In genomic region chr1:100037665-100038400, GRCh38 we compare ENCODE assay signal across 1 cellular context.
A peak's percentile ranks its signal among the peaks of the same experiment; 100 is the strongest.
TF ChIP-seq lines count a peak whose summit lies in the region.

No MANE protein-coding gene starts in this region.

TF ChIP-seq in HepG2, 621 proteins besides CTCF, POLR2A, EP300 and RAD21 (continued from another document and continues in another):
- TF ChIP-seq ZNF580 (CRISPR knock-in tag; IDR thresholded peaks at IDR 0.05; ENCODE audit: borderline replicate concordance, low read depth) (0 out of 2 replicates have a peak, but pooled peaks have one; percentile 34), ZFX (CRISPR knock-in tag; IDR thresholded peaks at IDR 0.05; ENCODE audit: low read depth) (peak; percentile 87), BORCS8-MEF2B (CRISPR knock-in tag; IDR thresholded peaks at IDR 0.05) (peak; percentile 89), PITX1 (CRISPR knock-in tag; IDR thresholded peaks at IDR 0.05) (0 out of 2 replicates have a peak, but pooled peaks have one; percentile 11), SIN3A (IDR thresholded peaks at IDR 0.05; ENCODE audit: borderline replicate concordance, low read depth, low read length) (peak; percentile 84; the same call in 1 of the 2 replicates), NFYB (CRISPR knock-in tag; IDR thresholded peaks at IDR 0.05) (peak; percentile 31; the same call in 1 of the 2 replicates), REXO4 (CRISPR knock-in tag; IDR thresholded peaks at IDR 0.05; ENCODE audit: borderline replicate concordance) (no peak), HNRNPL (IDR thresholded peaks at IDR 0.05; ENCODE audit: low read depth, low read length) (no peak), CEBPZ (IDR thresholded peaks at IDR 0.05; ENCODE audit: low read length) (no peak), TSC22D2 (CRISPR knock-in tag; IDR thresholded peaks at IDR 0.05; ENCODE audit: borderline replicate concordance) (0 out of 2 replicates have a peak, but pooled peaks have one; percentile 14), ZNF710 (CRISPR knock-in tag; IDR thresholded peaks at IDR 0.05; ENCODE audit: borderline replicate concordance) (no peak), SYNCRIP (IDR thresholded peaks at IDR 0.05; ENCODE audit: insufficient read depth, low read depth, low read length) (no peak), KLF12 (CRISPR knock-in tag; IDR thresholded peaks at IDR 0.05; ENCODE audit: borderline replicate concordance) (peak; percentile 65; the same call in 1 of the 2 replicates), ZNF776 (CRISPR knock-in tag; IDR thresholded peaks at IDR 0.05) (no peak; the same call in 1 of the 2 replicates), ZNF256 (CRISPR knock-in tag; conservative IDR thresholded peaks at IDR 0.05) (peak; percentile 84; the same call in 1 of the 2 replicates), ZNF143 (CRISPR knock-in tag; IDR thresholded peaks at IDR 0.05) (no peak), ZNF543 (CRISPR knock-in tag; IDR thresholded peaks at IDR 0.05) (no peak), RFX1 (IDR thresholded peaks at IDR 0.05) (no peak), ZNF24 (IDR thresholded peaks at IDR 0.05) (no peak), MYPOP (CRISPR knock-in tag; IDR thresholded peaks at IDR 0.05) (peak; percentile 46; the same call in 1 of the 2 replicates), CBX5 (CRISPR knock-in tag; IDR thresholded peaks at IDR 0.05; ENCODE audit: borderline replicate concordance) (0 out of 2 replicates have a peak, but pooled peaks have one; percentile 39), ZSCAN20 (CRISPR knock-in tag; IDR thresholded peaks at IDR 0.05; ENCODE audit: borderline replicate concordance) (0 out of 2 replicates have a peak, but pooled peaks have one; percentile 20), ZNF546 (CRISPR knock-in tag; conservative IDR thresholded peaks at IDR 0.05) (no peak), MAFK (conservative IDR thresholded peaks at IDR 0.05 in 1 of 2, IDR thresholded peaks at IDR 0.05 in 1 of 2; ENCODE audit: low read length in 2 of 2) (no peak), KDM5B (CRISPR knock-in tag; IDR thresholded peaks at IDR 0.05; ENCODE audit: borderline replicate concordance) (peak; percentile 81; the same call in 1 of the 2 replicates), ZNF224 (CRISPR knock-in tag; IDR thresholded peaks at IDR 0.05) (no peak), TBX2 (CRISPR knock-in tag; IDR thresholded peaks at IDR 0.05; ENCODE audit: borderline replicate concordance) (peak; percentile 85), RBM22 (optimal IDR thresholded peaks at IDR 0.05; ENCODE audit: low read length) (peak; percentile 42), BATF2 (CRISPR knock-in tag; IDR thresholded peaks at IDR 0.05) (0 out of 2 replicates have a peak, but pooled peaks have one; percentile 33), MAX (IDR thresholded peaks at IDR 0.05) (peak; percentile 71; the same call in 1 of the 2 replicates), ZBTB3 (CRISPR knock-in tag; IDR thresholded peaks at IDR 0.05; ENCODE audit: borderline replicate concordance, low read depth) (no peak), NFIC (IDR thresholded peaks at IDR 0.05; ENCODE audit: low read length) (no peak), HDAC2 (CRISPR knock-in tag; IDR thresholded peaks at IDR 0.05) (no peak), CEBPB (IDR thresholded peaks at IDR 0.05; ENCODE audit: borderline replicate concordance, low read depth, low read length) (no peak)
- TF ChIP-seq, protein P1, sequence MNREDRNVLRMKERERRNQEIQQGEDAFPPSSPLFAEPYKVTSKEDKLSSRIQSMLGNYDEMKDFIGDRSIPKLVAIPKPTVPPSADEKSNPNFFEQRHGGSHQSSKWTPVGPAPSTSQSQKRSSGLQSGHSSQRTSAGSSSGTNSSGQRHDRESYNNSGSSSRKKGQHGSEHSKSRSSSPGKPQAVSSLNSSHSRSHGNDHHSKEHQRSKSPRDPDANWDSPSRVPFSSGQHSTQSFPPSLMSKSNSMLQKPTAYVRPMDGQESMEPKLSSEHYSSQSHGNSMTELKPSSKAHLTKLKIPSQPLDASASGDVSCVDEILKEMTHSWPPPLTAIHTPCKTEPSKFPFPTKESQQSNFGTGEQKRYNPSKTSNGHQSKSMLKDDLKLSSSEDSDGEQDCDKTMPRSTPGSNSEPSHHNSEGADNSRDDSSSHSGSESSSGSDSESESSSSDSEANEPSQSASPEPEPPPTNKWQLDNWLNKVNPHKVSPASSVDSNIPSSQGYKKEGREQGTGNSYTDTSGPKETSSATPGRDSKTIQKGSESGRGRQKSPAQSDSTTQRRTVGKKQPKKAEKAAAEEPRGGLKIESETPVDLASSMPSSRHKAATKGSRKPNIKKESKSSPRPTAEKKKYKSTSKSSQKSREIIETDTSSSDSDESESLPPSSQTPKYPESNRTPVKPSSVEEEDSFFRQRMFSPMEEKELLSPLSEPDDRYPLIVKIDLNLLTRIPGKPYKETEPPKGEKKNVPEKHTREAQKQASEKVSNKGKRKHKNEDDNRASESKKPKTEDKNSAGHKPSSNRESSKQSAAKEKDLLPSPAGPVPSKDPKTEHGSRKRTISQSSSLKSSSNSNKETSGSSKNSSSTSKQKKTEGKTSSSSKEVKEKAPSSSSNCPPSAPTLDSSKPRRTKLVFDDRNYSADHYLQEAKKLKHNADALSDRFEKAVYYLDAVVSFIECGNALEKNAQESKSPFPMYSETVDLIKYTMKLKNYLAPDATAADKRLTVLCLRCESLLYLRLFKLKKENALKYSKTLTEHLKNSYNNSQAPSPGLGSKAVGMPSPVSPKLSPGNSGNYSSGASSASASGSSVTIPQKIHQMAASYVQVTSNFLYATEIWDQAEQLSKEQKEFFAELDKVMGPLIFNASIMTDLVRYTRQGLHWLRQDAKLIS (CRISPR knock-in tag; IDR thresholded peaks at IDR 0.05), result peak; percentile 54; the same call in 1 of the 2 replicates
- TF ChIP-seq, protein P2, sequence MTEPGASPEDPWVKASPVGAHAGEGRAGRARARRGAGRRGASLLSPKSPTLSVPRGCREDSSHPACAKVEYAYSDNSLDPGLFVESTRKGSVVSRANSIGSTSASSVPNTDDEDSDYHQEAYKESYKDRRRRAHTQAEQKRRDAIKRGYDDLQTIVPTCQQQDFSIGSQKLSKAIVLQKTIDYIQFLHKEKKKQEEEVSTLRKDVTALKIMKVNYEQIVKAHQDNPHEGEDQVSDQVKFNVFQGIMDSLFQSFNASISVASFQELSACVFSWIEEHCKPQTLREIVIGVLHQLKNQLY (CRISPR knock-in tag; IDR thresholded peaks at IDR 0.05), result peak; percentile 53; the same call in 1 of the 2 replicates
- TF ChIP-seq, protein P3, sequence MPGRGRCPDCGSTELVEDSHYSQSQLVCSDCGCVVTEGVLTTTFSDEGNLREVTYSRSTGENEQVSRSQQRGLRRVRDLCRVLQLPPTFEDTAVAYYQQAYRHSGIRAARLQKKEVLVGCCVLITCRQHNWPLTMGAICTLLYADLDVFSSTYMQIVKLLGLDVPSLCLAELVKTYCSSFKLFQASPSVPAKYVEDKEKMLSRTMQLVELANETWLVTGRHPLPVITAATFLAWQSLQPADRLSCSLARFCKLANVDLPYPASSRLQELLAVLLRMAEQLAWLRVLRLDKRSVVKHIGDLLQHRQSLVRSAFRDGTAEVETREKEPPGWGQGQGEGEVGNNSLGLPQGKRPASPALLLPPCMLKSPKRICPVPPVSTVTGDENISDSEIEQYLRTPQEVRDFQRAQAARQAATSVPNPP (CRISPR knock-in tag; IDR thresholded peaks at IDR 0.05), result peak; percentile 75
- TF ChIP-seq, protein P4, sequence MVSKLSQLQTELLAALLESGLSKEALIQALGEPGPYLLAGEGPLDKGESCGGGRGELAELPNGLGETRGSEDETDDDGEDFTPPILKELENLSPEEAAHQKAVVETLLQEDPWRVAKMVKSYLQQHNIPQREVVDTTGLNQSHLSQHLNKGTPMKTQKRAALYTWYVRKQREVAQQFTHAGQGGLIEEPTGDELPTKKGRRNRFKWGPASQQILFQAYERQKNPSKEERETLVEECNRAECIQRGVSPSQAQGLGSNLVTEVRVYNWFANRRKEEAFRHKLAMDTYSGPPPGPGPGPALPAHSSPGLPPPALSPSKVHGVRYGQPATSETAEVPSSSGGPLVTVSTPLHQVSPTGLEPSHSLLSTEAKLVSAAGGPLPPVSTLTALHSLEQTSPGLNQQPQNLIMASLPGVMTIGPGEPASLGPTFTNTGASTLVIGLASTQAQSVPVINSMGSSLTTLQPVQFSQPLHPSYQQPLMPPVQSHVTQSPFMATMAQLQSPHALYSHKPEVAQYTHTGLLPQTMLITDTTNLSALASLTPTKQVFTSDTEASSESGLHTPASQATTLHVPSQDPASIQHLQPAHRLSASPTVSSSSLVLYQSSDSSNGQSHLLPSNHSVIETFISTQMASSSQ (IDR thresholded peaks at IDR 0.05; ENCODE audit: low read depth), result no peak
- TF ChIP-seq, protein P4 (CRISPR knock-in tag; IDR thresholded peaks at IDR 0.05; ENCODE audit: borderline replicate concordance), result no peak
- TF ChIP-seq, protein P5, sequence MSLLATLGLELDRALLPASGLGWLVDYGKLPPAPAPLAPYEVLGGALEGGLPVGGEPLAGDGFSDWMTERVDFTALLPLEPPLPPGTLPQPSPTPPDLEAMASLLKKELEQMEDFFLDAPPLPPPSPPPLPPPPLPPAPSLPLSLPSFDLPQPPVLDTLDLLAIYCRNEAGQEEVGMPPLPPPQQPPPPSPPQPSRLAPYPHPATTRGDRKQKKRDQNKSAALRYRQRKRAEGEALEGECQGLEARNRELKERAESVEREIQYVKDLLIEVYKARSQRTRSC (CRISPR knock-in tag; IDR thresholded peaks at IDR 0.05; ENCODE audit: low read depth), result no peak
